7 cellular contexts compared by ENCODE assay signal in the genomic region with DNA sequence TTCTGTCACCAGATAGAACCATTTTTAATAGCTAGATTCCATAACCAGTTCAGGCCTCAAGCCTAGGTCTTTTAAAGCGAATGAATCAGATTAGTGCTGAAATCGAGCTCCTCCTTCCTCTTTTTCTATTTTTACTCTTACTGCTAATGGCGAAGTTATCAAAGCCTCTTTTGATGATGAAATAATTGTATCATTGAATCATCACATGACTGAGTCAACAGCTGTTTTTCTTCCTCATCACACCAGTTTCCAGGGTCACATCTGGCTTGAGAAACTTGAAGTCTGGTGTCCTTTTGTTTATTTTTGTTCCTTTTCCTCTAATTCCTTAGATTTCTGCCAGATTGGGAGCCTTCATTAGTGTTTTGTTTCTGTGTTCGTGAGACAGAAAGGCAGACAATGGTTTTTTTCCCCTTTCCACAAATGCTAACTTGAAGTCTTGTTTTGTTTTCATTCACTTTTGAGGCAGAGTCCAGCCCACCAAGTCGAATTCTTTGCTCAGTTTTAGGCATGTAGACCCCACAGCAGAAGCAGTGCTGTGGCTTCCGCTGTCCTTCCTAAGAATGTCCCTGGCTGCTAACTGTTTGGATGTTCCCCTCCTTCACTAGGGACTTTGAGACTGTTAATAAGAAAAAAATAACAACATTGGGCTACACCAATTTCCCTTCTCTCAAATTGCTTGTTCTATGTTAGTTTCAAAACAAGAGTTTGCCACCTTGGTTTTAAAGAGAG. TPM values are rescaled to one million over a fixed set of nuclear protein-coding genes. Genes with fewer than 3 reads are reported as not detected.
DNase-seq lines count a peak whose midpoint lies in the region; ATAC-seq and TF ChIP-seq lines count a peak whose summit lies in the region.

No MANE protein-coding gene starts in this region.

- peaks cover 6% of the 10 kb centered on the region for H3K27me3 Mint-ChIP-seq in dendritic cell treated with granulocyte-macrophage colony-stimulating factor and Interleukin-4, amounts not matched to agents 40 ng/mL and 50 ng/mL, for 4 days

- no peaks in the 10 kb centered on the region for H3K4me1 ChIP-seq in urinary bladder (ENCODE audit: insufficient read depth)

- H3K27ac ChIP-seq in urinary bladder (ENCODE audit: low read depth) (peak overlapping the region; percentile 66), WERI-Rb-1 (no peak overlapping the region)

- DNase-seq in NCI-H460 (ENCODE audit: extremely low read depth, low read depth) (peak; percentile 6), medulla oblongata (ENCODE audit: extremely low spot score) (peak; percentile 69), NCI-H510A treated with DMSO at 0.1 percent for 48 hours (lab: John Stamatoyannopoulos, UW) (no peak), WERI-Rb-1 (no peak)

- H3K27me3 ChIP-seq in WERI-Rb-1 (ENCODE audit: insufficient read depth, low read depth, severe bottlenecking), result no peaks in the 10 kb centered on the region

- H3K9me3 Mint-ChIP-seq in dendritic cell treated with granulocyte-macrophage colony-stimulating factor and Interleukin-4, amounts not matched to agents 40 ng/mL and 50 ng/mL, for 4 days, result no peaks in the 10 kb centered on the region

- H3K4me3 Mint-ChIP-seq in dendritic cell treated with granulocyte-macrophage colony-stimulating factor and Interleukin-4, amounts not matched to agents 40 ng/mL and 50 ng/mL, for 4 days, result no peak overlapping the region

- H3K4me3 ChIP-seq in urinary bladder (ENCODE audit: low read depth, low read length) (no peak overlapping the region), WERI-Rb-1 (ENCODE audit: low read depth, low read length) (no peak overlapping the region)

- no peak for ATAC-seq in HG02588 (IDR thresholded peaks at IDR 0.05; ENCODE audit: unreplicated experiment)

- H3K4me1 Mint-ChIP-seq in dendritic cell treated with granulocyte-macrophage colony-stimulating factor and Interleukin-4, amounts not matched to agents 40 ng/mL and 50 ng/mL, for 4 days (ENCODE audit: low read depth), result peaks cover 50% of the 10 kb centered on the region

- H3K27ac Mint-ChIP-seq in dendritic cell treated with granulocyte-macrophage colony-stimulating factor and Interleukin-4, amounts not matched to agents 40 ng/mL and 50 ng/mL, for 4 days, result peak overlapping the region; percentile 77

- no peaks in the 10 kb centered on the region for H3K36me3 ChIP-seq in urinary bladder (ENCODE audit: insufficient read depth)
- no peaks in the 10 kb centered on the region for H3K36me3 ChIP-seq in WERI-Rb-1

- no peaks in the 10 kb centered on the region for H3K36me3 Mint-ChIP-seq in dendritic cell treated with granulocyte-macrophage colony-stimulating factor and Interleukin-4, amounts not matched to agents 40 ng/mL and 50 ng/mL, for 4 days (ENCODE audit: low read depth)

- no peaks in the 10 kb centered on the region for H3K9me3 ChIP-seq in WERI-Rb-1 (ENCODE audit: severe bottlenecking)

- 36% methylated on average over 6 of the region's 6 CpGs for WGBS in urinary bladder

- TF ChIP-seq CTCF in WERI-Rb-1 (IDR thresholded peaks at IDR 0.05; ENCODE audit: low read depth, low read length), result no peak

- intact Hi-C loops in dendritic cell treated with granulocyte-macrophage colony-stimulating factor and Interleukin-4, amounts not matched to agents 40 ng/mL and 50 ng/mL, for 4 days (cut with micrococcal nuclease), result no loop called here

RNA-seq across cellular contexts. Expression of a gene that starts 51.9 kb away (rescaled TPM):
- total RNA-seq in NCI-H460 (2014; rRNA removed; shearing (Covaris generic)), result 0.38 and 0.45 TPM in 2 replicates
- 0.60 and 0.82 TPM in 2 replicates for polyA plus RNA-seq in NCI-H460 (2014; cell fraction: nucleus; rRNA removed)
- total RNA-seq in urinary bladder, result 68.4 TPM
- 46.0 TPM for polyA plus RNA-seq in urinary bladder

Comparison
In these comparisons a context has a peak if more than half of its experiments do, and no peak if none do; other contexts are left out.
1. DNase-seq: peak in NCI-H460 (single experiment) and medulla oblongata (single experiment); none in NCI-H510A treated with DMSO at 0.1 percent for 48 hours (single experiment) and WERI-Rb-1 (single experiment).
2. RNA of a gene that starts 51.9 kb away (total RNA-seq): 68.4 TPM in urinary bladder (single experiment); 0.38 to 0.45 TPM in NCI-H460; every median in the first group is over 10 times any median in the second.